In genomic region chr15:77035999-77036471, GRCh38 we compare ENCODE assay signal across 1 cellular context.
TF ChIP-seq lines count a peak whose summit lies in the region.

No MANE protein-coding gene starts in this region.

TF ChIP-seq in K562, 482 proteins besides CTCF, POLR2A, EP300 and RAD21:
- TF ChIP-seq HDAC6 (IDR thresholded peaks at IDR 0.05; ENCODE audit: low read depth, low read length), result no peak
- TF ChIP-seq POLR2G (IDR thresholded peaks at IDR 0.05; ENCODE audit: low read depth, low read length), result peak; percentile 50; the same call in 1 of the 2 replicates
- no peak for TF ChIP-seq CCAR2 (IDR thresholded peaks at IDR 0.05; ENCODE audit: low read depth, low read length)
- TF ChIP-seq POLR2AphosphoS2 (IDR thresholded peaks at IDR 0.05; ENCODE audit: low read length), result 0 out of 2 replicates have a peak, but pooled peaks have one; percentile 43
- no peak for TF ChIP-seq ZNF395 (CRISPR knock-in tag; IDR thresholded peaks at IDR 0.05)
- no peak for TF ChIP-seq ZBTB9 (CRISPR knock-in tag; IDR thresholded peaks at IDR 0.05)
- TF ChIP-seq ZFP91 (CRISPR knock-in tag; IDR thresholded peaks at IDR 0.05), result no peak
- TF ChIP-seq FOXK1 (CRISPR knock-in tag; IDR thresholded peaks at IDR 0.05; ENCODE audit: borderline replicate concordance), result no peak
- TF ChIP-seq, protein P1, sequence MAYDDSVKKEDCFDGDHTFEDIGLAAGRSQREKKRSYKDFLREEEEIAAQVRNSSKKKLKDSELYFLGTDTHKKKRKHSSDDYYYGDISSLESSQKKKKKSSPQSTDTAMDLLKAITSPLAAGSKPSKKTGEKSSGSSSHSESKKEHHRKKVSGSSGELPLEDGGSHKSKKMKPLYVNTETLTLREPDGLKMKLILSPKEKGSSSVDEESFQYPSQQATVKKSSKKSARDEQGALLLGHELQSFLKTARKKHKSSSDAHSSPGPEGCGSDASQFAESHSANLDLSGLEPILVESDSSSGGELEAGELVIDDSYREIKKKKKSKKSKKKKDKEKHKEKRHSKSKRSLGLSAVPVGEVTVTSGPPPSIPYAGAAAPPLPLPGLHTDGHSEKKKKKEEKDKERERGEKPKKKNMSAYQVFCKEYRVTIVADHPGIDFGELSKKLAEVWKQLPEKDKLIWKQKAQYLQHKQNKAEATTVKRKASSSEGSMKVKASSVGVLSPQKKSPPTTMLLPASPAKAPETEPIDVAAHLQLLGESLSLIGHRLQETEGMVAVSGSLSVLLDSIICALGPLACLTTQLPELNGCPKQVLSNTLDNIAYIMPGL (CRISPR knock-in tag; IDR thresholded peaks at IDR 0.05), result no peak
TF ChIP-seq in K562: peak in this region for 2.
